In genomic region chr5:90353254-90353653, GRCh38 we compare ENCODE assay signal across 17 cellular contexts. TPM values are rescaled to one million over a fixed set of nuclear protein-coding genes. Genes with fewer than 3 reads are reported as not detected.
A peak's percentile ranks its signal among the peaks of the same experiment; 100 is the strongest.
DNase-seq lines count a peak whose midpoint lies in the region; ATAC-seq lines count a peak whose summit lies in the region.
"Had no signal": no experiment of that assay in that cellular context is flagged by ENCODE, and none has a peak within 500 bp of the region (broad histone marks: within the 10 kb centered on the region; RNA-seq: fewer than 3 reads in every experiment).

No MANE protein-coding gene starts in this region.

- no peak overlapping the region for H3K27ac Mint-ChIP-seq in activated T-helper 17 cell treated with anti-CD3 and anti-CD28 coated beads, Interleukin-2, amount 50 U/mL, for 72 hours
- H3K27ac Mint-ChIP-seq: activated B cell treated with CpG ODN at 0.5 μM for 24 hours; activated CD8-positive, alpha-beta memory T cell treated with anti-CD3 and anti-CD28 coated beads, Interleukin-2, amount 10 ng/mL, durations not matched to agents 7 days and 5 days; CD4-positive, CD25-positive, alpha-beta regulatory T cell had no signal

- H3K36me3 Mint-ChIP-seq in activated T-helper 17 cell treated with anti-CD3 and anti-CD28 coated beads, Interleukin-2, amount 50 U/mL, for 72 hours (ENCODE audit: low read depth) = no peaks in the 10 kb centered on the region
- H3K36me3 Mint-ChIP-seq: activated CD8-positive, alpha-beta memory T cell treated with anti-CD3 and anti-CD28 coated beads, Interleukin-2, amount 10 ng/mL, durations not matched to agents 7 days and 5 days; CD4-positive, CD25-positive, alpha-beta regulatory T cell had no signal

- no peaks in the 10 kb centered on the region for H3K9me3 Mint-ChIP-seq in activated T-helper 17 cell treated with anti-CD3 and anti-CD28 coated beads, Interleukin-2, amount 50 U/mL, for 72 hours

- ATAC-seq in GM18502 (IDR thresholded peaks at IDR 0.05; ENCODE audit: poor library complexity, unreplicated experiment) (peak; percentile 44), GM19452 (IDR thresholded peaks at IDR 0.05; ENCODE audit: unreplicated experiment) (peak; percentile 95), HG02840 (IDR thresholded peaks at IDR 0.05; ENCODE audit: low FRiP score, unreplicated experiment) (peak; percentile 74), HG03457 (IDR thresholded peaks at IDR 0.05; ENCODE audit: unreplicated experiment) (peak; percentile 89), HG03442 (IDR thresholded peaks at IDR 0.05; ENCODE audit: unreplicated experiment) (no peak)
- no peak for ATAC-seq in activated T-helper 17 cell treated with anti-CD3 and anti-CD28 coated beads, Interleukin-2, amount 50 U/mL, for 72 hours (replicated peaks)
- ATAC-seq: activated CD8-positive, alpha-beta memory T cell treated with anti-CD3 and anti-CD28 coated beads, Interleukin-2, amount 10 ng/mL, durations not matched to agents 7 days and 5 days had no signal

- H3K4me3 Mint-ChIP-seq in activated T-helper 17 cell treated with anti-CD3 and anti-CD28 coated beads, Interleukin-2, amount 50 U/mL, for 72 hours = no peak overlapping the region
- H3K4me3 Mint-ChIP-seq: activated B cell treated with CpG ODN at 0.5 μM for 24 hours; activated CD8-positive, alpha-beta memory T cell treated with anti-CD3 and anti-CD28 coated beads, Interleukin-2, amount 10 ng/mL, durations not matched to agents 7 days and 5 days; CD4-positive, CD25-positive, alpha-beta regulatory T cell had no signal

- H3K4me1 Mint-ChIP-seq in activated T-helper 17 cell treated with anti-CD3 and anti-CD28 coated beads, Interleukin-2, amount 50 U/mL, for 72 hours = no peaks in the 10 kb centered on the region
- H3K4me1 Mint-ChIP-seq: activated B cell treated with CpG ODN at 0.5 μM for 24 hours; activated CD8-positive, alpha-beta memory T cell treated with anti-CD3 and anti-CD28 coated beads, Interleukin-2, amount 10 ng/mL, durations not matched to agents 7 days and 5 days; CD4-positive, CD25-positive, alpha-beta regulatory T cell had no signal

- peaks cover 4% of the 10 kb centered on the region for H3K27me3 Mint-ChIP-seq in activated T-helper 17 cell treated with anti-CD3 and anti-CD28 coated beads, Interleukin-2, amount 50 U/mL, for 72 hours

- DNase-seq in retina = no peak
- no peak for DNase-seq in OCI-M2 (lab: John Stamatoyannopoulos, UW; ENCODE audit: unreplicated experiment)
- DNase-seq: activated B cell treated with CpG ODN at 0.5 μM for 24 hours; activated CD8-positive, alpha-beta memory T cell treated with anti-CD3 and anti-CD28 coated beads, Interleukin-2, amount 10 ng/mL, durations not matched to agents 7 days and 5 days; CD4-positive, CD25-positive, alpha-beta regulatory T cell; cortex of kidney; esophagus squamous epithelium; NCI-H526 treated with DMSO at 0.1 percent for 48 hours; occipital lobe; stimulated activated CD4-positive, alpha-beta T cell treated with anti-CD3 and anti-CD28 coated beads, Interleukin-4, amount 100 ng/mL, for 4 hours; thyroid gland had no signal

RNA-seq across cellular contexts. Expression of gene CETN3, which starts 56.3 kb away (rescaled TPM):
- total RNA-seq in activated T-helper 17 cell treated with anti-CD3 and anti-CD28 coated beads, Interleukin-2, amount 50 U/mL, for 72 hours = 10 to 100 TPM; 31.3 to 32.5 TPM

Comparison
In these comparisons a context has a peak if more than half of its experiments do, and no peak if none do; other contexts are left out.
1. ATAC-seq: peak in GM18502 (single experiment), GM19452 (single experiment), HG02840 (single experiment) and HG03457 (single experiment); none in activated T-helper 17 cell treated with anti-CD3 and anti-CD28 coated beads, Interleukin-2, amount 50 U/mL, for 72 hours (single experiment) and HG03442 (single experiment).